Comparison of ENCODE assay signal across 11 cellular contexts in the genomic region with DNA sequence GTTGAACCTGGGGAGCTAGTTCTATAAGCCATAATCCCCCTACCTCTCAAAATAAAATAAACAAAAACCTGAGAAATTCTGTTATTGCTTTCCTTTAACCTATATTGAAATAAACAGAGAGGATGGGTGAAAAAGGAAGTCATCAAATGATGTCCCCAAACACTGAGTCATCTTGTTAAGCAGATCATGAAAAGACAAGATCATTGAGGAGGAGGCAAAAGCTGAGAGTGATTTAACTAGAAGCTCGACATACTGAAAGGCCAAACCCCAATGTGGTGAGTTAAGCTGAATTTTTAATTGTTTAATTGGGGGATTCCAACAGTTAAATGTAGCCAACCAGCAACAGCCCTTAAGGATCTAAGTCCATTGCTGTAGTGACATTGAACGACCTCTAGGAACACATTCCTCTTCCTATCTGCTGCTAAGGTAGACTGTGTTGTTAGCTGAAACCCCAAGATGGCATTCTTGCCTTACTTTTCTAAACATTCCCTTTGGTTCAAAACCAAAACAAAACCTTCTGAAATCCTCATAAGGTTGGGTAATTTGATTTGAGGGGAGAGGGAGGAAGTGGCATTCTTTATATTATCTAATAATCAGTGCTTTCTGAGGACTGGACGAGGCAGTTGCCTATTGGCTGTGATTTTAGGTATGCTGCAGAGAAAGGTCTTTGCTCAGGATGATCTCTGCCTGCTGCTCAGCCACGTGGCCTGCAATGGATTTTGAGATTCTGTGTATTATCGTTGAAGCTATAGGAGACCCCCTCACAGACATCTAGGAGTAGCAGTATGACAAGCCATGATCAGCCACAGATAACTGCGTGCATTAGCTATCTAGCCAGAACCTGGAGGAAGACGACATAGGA.
A peak's percentile ranks its signal among the peaks of the same experiment; 100 is the strongest.
DNase-seq lines count a peak whose midpoint lies in the region; ATAC-seq and TF ChIP-seq lines count a peak whose summit lies in the region.
"Had no signal": no experiment of that assay in that cellular context is flagged by ENCODE, and none has a peak within 500 bp of the region (broad histone marks: within the 10 kb centered on the region; RNA-seq: fewer than 3 reads in every experiment).

No MANE protein-coding gene starts in this region.

- peak; percentile 98 for ATAC-seq in CD8-positive, alpha-beta T cell
- peak; percentile 99 for ATAC-seq in T-helper 17 cell
- no peak for ATAC-seq in HG03175 (IDR thresholded peaks at IDR 0.05; ENCODE audit: unreplicated experiment)
- ATAC-seq in mucosa of descending colon, result no peak

- intact Hi-C loops in CD8-positive, alpha-beta T cell (cut with DNase I, micrococcal nuclease), result loop anchor here (1.0 to 10.0 kb wide), 11 partner anchors 51 to 576 kb away; no protein-coding TSS in a partner anchor
- intact Hi-C loops in activated T-helper 1 cell treated with anti-CD3 and anti-CD28 coated beads, Interleukin-12 subunit alpha, Interleukin-12 subunit beta, Interleukin-2, Interleukin-4 antibody, amounts not matched to agents 30 ng/mL and 10 ng/mL and 1 ng/mL, durations not matched to agents 14 hours and 24 hours and 36 hours (cut with micrococcal nuclease), result loop anchor here (2.0 to 5.0 kb wide), 3 partner anchors 167 to 431 kb away; no protein-coding TSS in a partner anchor
- intact Hi-C loops in mucosa of descending colon (cut with DNase I, micrococcal nuclease), result no loop called here

- POLR2A ChIA-PET in CD8-positive, alpha-beta T cell (lab: Charles Lee), result interaction anchor here (1.0 to 1.2 kb wide), 3 partner anchors 127 to 252 kb away, joined by 3 read pairs; no protein-coding TSS in a partner anchor
- POLR2A ChIA-PET in HEK293 (lab: Yijun Ruan, JAX), result no interaction called here

- no peak overlapping the region for H3K4me3 ChIP-seq in CD8-positive, alpha-beta T cell (ENCODE audit: low read depth, low read length)
- no peak overlapping the region for H3K4me3 ChIP-seq in HEK293 (ENCODE audit: low read depth, low read length)
- H3K4me3 ChIP-seq in iPS DF 6.9 (ENCODE audit: low read length), result no peak overlapping the region
- H3K4me3 ChIP-seq in mucosa of descending colon, result no peak overlapping the region
- H3K4me3 ChIP-seq: adrenal gland had no signal

- H3K36me3 ChIP-seq in CD8-positive, alpha-beta T cell (ENCODE audit: insufficient read depth, low read length), result no peaks in the 10 kb centered on the region
- H3K36me3 ChIP-seq in HEK293 (ENCODE audit: control insufficient read depth in 2 of 2, insufficient read depth in 1 of 2, low read length in 2 of 2) (no peaks in the 10 kb centered on the region), iPS DF 6.9 (ENCODE audit: control insufficient read depth, insufficient read depth, low read length) (no peaks in the 10 kb centered on the region), mucosa of descending colon (ENCODE audit: low read depth) (no peaks in the 10 kb centered on the region)
- H3K36me3 ChIP-seq: adrenal gland had no signal

- H3K27ac Mint-ChIP-seq in CD8-positive, alpha-beta T cell, result peak overlapping the region; percentile 49
- no peak overlapping the region for H3K27ac Mint-ChIP-seq in T-helper 17 cell
- H3K27ac Mint-ChIP-seq in activated T-helper 1 cell treated with anti-CD3 and anti-CD28 coated beads, Interleukin-12 subunit alpha, Interleukin-12 subunit beta, Interleukin-2, Interleukin-4 antibody, amounts not matched to agents 30 ng/mL and 10 ng/mL and 1 ng/mL, durations not matched to agents 14 hours and 24 hours and 36 hours, result no peak overlapping the region
- H3K27ac Mint-ChIP-seq: natural killer cell; stimulated activated naive CD8-positive, alpha-beta T cell treated with anti-CD3 and anti-CD28 coated beads, Interleukin-15, Interleukin-2, amounts not matched to agents 100 ng/mL and 50 ng/mL, for 24 hours had no signal

- H3K27ac ChIP-seq in CD8-positive, alpha-beta T cell (ENCODE audit: low read depth, low read length), result no peak overlapping the region
- no peak overlapping the region for H3K27ac ChIP-seq in HEK293 (ENCODE audit: extremely low read depth, low read depth, low read length)
- no peak overlapping the region for H3K27ac ChIP-seq in iPS DF 6.9 (ENCODE audit: low read length)
- H3K27ac ChIP-seq: adrenal gland had no signal

- no peaks in the 10 kb centered on the region for H3K27me3 ChIP-seq in CD8-positive, alpha-beta T cell (ENCODE audit: insufficient read depth, low read length)
- no peaks in the 10 kb centered on the region for H3K27me3 ChIP-seq in iPS DF 6.9 (ENCODE audit: control insufficient read depth, insufficient read depth, low read length)

- peaks cover 9% of the 10 kb centered on the region for H3K4me1 Mint-ChIP-seq in CD8-positive, alpha-beta T cell (ENCODE audit: low read depth)
- H3K4me1 Mint-ChIP-seq in T-helper 17 cell, result peaks cover 14% of the 10 kb centered on the region
- H3K4me1 Mint-ChIP-seq in activated T-helper 1 cell treated with anti-CD3 and anti-CD28 coated beads, Interleukin-12 subunit alpha, Interleukin-12 subunit beta, Interleukin-2, Interleukin-4 antibody, amounts not matched to agents 30 ng/mL and 10 ng/mL and 1 ng/mL, durations not matched to agents 14 hours and 24 hours and 36 hours (ENCODE audit: low read depth), result peaks cover 5% of the 10 kb centered on the region
- H3K4me1 Mint-ChIP-seq: natural killer cell had no signal

- peak; percentile 95 for TF ChIP-seq CTCF in CD8-positive, alpha-beta T cell (IDR thresholded peaks at IDR 0.05)
- TF ChIP-seq CTCF in HEK293 (tag by site-specific recombination; IDR thresholded peaks at IDR 0.05) (peak; percentile 78), mucosa of descending colon (IDR thresholded peaks at IDR 0.05) (no peak)

- no peak overlapping the region for H3K4me3 Mint-ChIP-seq in CD8-positive, alpha-beta T cell
- H3K4me3 Mint-ChIP-seq in T-helper 17 cell, result no peak overlapping the region
- H3K4me3 Mint-ChIP-seq in activated T-helper 1 cell treated with anti-CD3 and anti-CD28 coated beads, Interleukin-12 subunit alpha, Interleukin-12 subunit beta, Interleukin-2, Interleukin-4 antibody, amounts not matched to agents 30 ng/mL and 10 ng/mL and 1 ng/mL, durations not matched to agents 14 hours and 24 hours and 36 hours, result no peak overlapping the region
- H3K4me3 Mint-ChIP-seq: natural killer cell; stimulated activated naive CD8-positive, alpha-beta T cell treated with anti-CD3 and anti-CD28 coated beads, Interleukin-15, Interleukin-2, amounts not matched to agents 100 ng/mL and 50 ng/mL, for 24 hours had no signal

- WGBS in iPS DF 6.9 (ENCODE audit: insufficient coverage, insufficient read length), result no CpG with 5 or more reads among the region's 7 CpGs

- H3K9me3 ChIP-seq in CD8-positive, alpha-beta T cell (ENCODE audit: low read length), result no peaks in the 10 kb centered on the region
- H3K9me3 ChIP-seq in HEK293 (ENCODE audit: control insufficient read depth, insufficient read depth, low read depth, low read length) (no peaks in the 10 kb centered on the region), T-helper 17 cell (ENCODE audit: control insufficient read depth, low read length, poor library complexity, severe bottlenecking) (no peaks in the 10 kb centered on the region), iPS DF 6.9 (ENCODE audit: control insufficient read depth, insufficient read depth, low read length) (no peaks in the 10 kb centered on the region), mucosa of descending colon (no peaks in the 10 kb centered on the region)
- H3K9me3 ChIP-seq: adrenal gland had no signal

- H3K4me1 ChIP-seq in CD8-positive, alpha-beta T cell (ENCODE audit: insufficient read depth, low read length), result peaks cover 6% of the 10 kb centered on the region
- H3K4me1 ChIP-seq in HEK293 (ENCODE audit: control insufficient read depth, insufficient read depth, low read length) (no peaks in the 10 kb centered on the region), iPS DF 6.9 (ENCODE audit: control insufficient read depth, insufficient read depth, low read length) (no peaks in the 10 kb centered on the region), mucosa of descending colon (ENCODE audit: low read depth) (no peaks in the 10 kb centered on the region)
- H3K4me1 ChIP-seq: adrenal gland had no signal

- H3K36me3 Mint-ChIP-seq in CD8-positive, alpha-beta T cell, result no peaks in the 10 kb centered on the region
- no peaks in the 10 kb centered on the region for H3K36me3 Mint-ChIP-seq in T-helper 17 cell (ENCODE audit: low read depth)
- H3K36me3 Mint-ChIP-seq in activated T-helper 1 cell treated with anti-CD3 and anti-CD28 coated beads, Interleukin-12 subunit alpha, Interleukin-12 subunit beta, Interleukin-2, Interleukin-4 antibody, amounts not matched to agents 30 ng/mL and 10 ng/mL and 1 ng/mL, durations not matched to agents 14 hours and 24 hours and 36 hours (ENCODE audit: low read depth), result no peaks in the 10 kb centered on the region
- H3K36me3 Mint-ChIP-seq: natural killer cell had no signal

- no peak for DNase-seq in CD8-positive, alpha-beta T cell
- DNase-seq in T-helper 17 cell (no peak), iPS DF 6.9 (ENCODE audit: low read depth, low spot score) (peak; percentile 35), NCI-H2029 treated with DMSO at 0.1 percent for 48 hours (lab: John Stamatoyannopoulos, UW) (no peak), mucosa of descending colon (no peak)
- DNase-seq in activated T-helper 1 cell treated with anti-CD3 and anti-CD28 coated beads, Interleukin-12 subunit alpha, Interleukin-12 subunit beta, Interleukin-2, Interleukin-4 antibody, amounts not matched to agents 30 ng/mL and 10 ng/mL and 1 ng/mL, durations not matched to agents 14 hours and 24 hours and 36 hours (ENCODE audit: low spot score), result no peak
- DNase-seq: adrenal gland, natural killer cell had no signal

- CTCF ChIA-PET in CD8-positive, alpha-beta T cell (lab: Charles Lee), result interaction anchor here (0.6 to 6.9 kb wide), 59 partner anchors 10 to 690 kb away, joined by 3 to 94 read pairs (median 4); no protein-coding TSS in a partner anchor
- CTCF ChIA-PET in HEK293 (lab: Yijun Ruan, JAX), result interaction anchor here (0.6 to 2.6 kb wide), 12 partner anchors 13 to 579 kb away, joined by 3 to 13 read pairs (median 3); no protein-coding TSS in a partner anchor

- no peaks in the 10 kb centered on the region for H3K9me3 Mint-ChIP-seq in CD8-positive, alpha-beta T cell
- no peaks in the 10 kb centered on the region for H3K9me3 Mint-ChIP-seq in activated T-helper 1 cell treated with anti-CD3 and anti-CD28 coated beads, Interleukin-12 subunit alpha, Interleukin-12 subunit beta, Interleukin-2, Interleukin-4 antibody, amounts not matched to agents 30 ng/mL and 10 ng/mL and 1 ng/mL, durations not matched to agents 14 hours and 24 hours and 36 hours
- H3K9me3 Mint-ChIP-seq: natural killer cell; stimulated activated naive CD8-positive, alpha-beta T cell treated with anti-CD3 and anti-CD28 coated beads, Interleukin-15, Interleukin-2, amounts not matched to agents 100 ng/mL and 50 ng/mL, for 24 hours had no signal

- H3K27me3 Mint-ChIP-seq in CD8-positive, alpha-beta T cell (ENCODE audit: low read depth), result peaks cover 3% of the 10 kb centered on the region
- peaks cover 25% of the 10 kb centered on the region for H3K27me3 Mint-ChIP-seq in T-helper 17 cell
- peaks cover 12% of the 10 kb centered on the region for H3K27me3 Mint-ChIP-seq in activated T-helper 1 cell treated with anti-CD3 and anti-CD28 coated beads, Interleukin-12 subunit alpha, Interleukin-12 subunit beta, Interleukin-2, Interleukin-4 antibody, amounts not matched to agents 30 ng/mL and 10 ng/mL and 1 ng/mL, durations not matched to agents 14 hours and 24 hours and 36 hours (ENCODE audit: insufficient read depth)

Comparison
In these comparisons a context has a peak if more than half of its experiments do, and no peak if none do; other contexts are left out.
1. ATAC-seq: peak in CD8-positive, alpha-beta T cell (single experiment) and T-helper 17 cell (single experiment); none in HG03175 (single experiment) and mucosa of descending colon (single experiment).
2. intact Hi-C loops: an anchor here in CD8-positive, alpha-beta T cell (1.0 to 10.0 kb wide) and activated T-helper 1 cell treated with anti-CD3 and anti-CD28 coated beads, Interleukin-12 subunit alpha, Interleukin-12 subunit beta, Interleukin-2, Interleukin-4 antibody, amounts not matched to agents 30 ng/mL and 10 ng/mL and 1 ng/mL, durations not matched to agents 14 hours and 24 hours and 36 hours (2.0 to 5.0 kb wide); none called in mucosa of descending colon.